In genomic region chr2:172288603-172289002, GRCh38 we compare ENCODE assay signal across 9 cellular contexts.
DNase-seq lines count a peak whose midpoint lies in the region; TF ChIP-seq lines count a peak whose summit lies in the region.
"Had no signal": no experiment of that assay in that cellular context is flagged by ENCODE, and none has a peak within 500 bp of the region (broad histone marks: within the 10 kb centered on the region; RNA-seq: fewer than 3 reads in every experiment).

No MANE protein-coding gene starts in this region.

- no peak for TF ChIP-seq POLR2A in testis (IDR thresholded peaks at IDR 0.05)

- intact Hi-C loops in testis (cut with DNase I; ENCODE audit: low total_unique reads): no loop called here

- no peaks in the 10 kb centered on the region for H3K9me3 ChIP-seq in testis

- H3K36me3 ChIP-seq in testis (ENCODE audit: low read depth, missing control alignments): no peaks in the 10 kb centered on the region

- peaks cover 6% of the 10 kb centered on the region for H3K4me1 ChIP-seq in testis

- TF ChIP-seq CTCF in testis (IDR thresholded peaks at IDR 0.05): no peak
- TF ChIP-seq CTCF in coronary artery (IDR thresholded peaks at IDR 0.05): no peak

- H3K27ac ChIP-seq in testis (no peak overlapping the region), coronary artery (no peak overlapping the region)
- H3K27ac ChIP-seq: SK-N-MC had no signal

- in situ Hi-C loops in G401 (cut with HindIII; ENCODE audit: low sequenced_read_pairs): no loop called here

- peak; percentile 55 for DNase-seq in DMS79 treated with DMSO at 0.1 percent for 48 hours (lab: John Stamatoyannopoulos, UW)
- DNase-seq in NCI-H1105 (lab: John Stamatoyannopoulos, UW): peak; percentile 43
- peak; percentile 43 to 54 for DNase-seq in activated T-cell treated with anti-CD3 and anti-CD28 coated beads, Interleukin-2, amount 50 U/mL, for 48 hours
- DNase-seq in renal cortical epithelial cell (ENCODE audit: low read depth): peak; percentile 69
- DNase-seq in OCI-M2 (lab: John Stamatoyannopoulos, UW; ENCODE audit: unreplicated experiment): no peak
- DNase-seq in testis: no peak
- DNase-seq in coronary artery (ENCODE audit: low spot score): no peak
- no peak for DNase-seq in G401 (ENCODE audit: low spot score)

- no peak overlapping the region for H3K4me3 ChIP-seq in testis
- H3K4me3 ChIP-seq in coronary artery: no peak overlapping the region
- H3K4me3 ChIP-seq: SK-N-MC had no signal

- no peaks in the 10 kb centered on the region for H3K27me3 ChIP-seq in testis

- 50 to 76% methylated on average over 1 of the region's 1 CpG for WGBS in testis, 2 donors

Comparison
In these comparisons a context has a peak if more than half of its experiments do, and no peak if none do; other contexts are left out.
1. DNase-seq: peak in DMS79 treated with DMSO at 0.1 percent for 48 hours (single experiment), NCI-H1105 (single experiment), activated T-cell treated with anti-CD3 and anti-CD28 coated beads, Interleukin-2, amount 50 U/mL, for 48 hours (2 of 2) and renal cortical epithelial cell (single experiment); none in OCI-M2 (single experiment), testis (single experiment), coronary artery (single experiment) and G401 (single experiment).